23 cellular contexts compared by ENCODE assay signal in genomic region chr21:27017251-27017650, GRCh38. TPM values are rescaled to one million over a fixed set of nuclear protein-coding genes. Genes with fewer than 3 reads are reported as not detected.
"Had no signal": no experiment of that assay in that cellular context is flagged by ENCODE, and none has a peak within 500 bp of the region (broad histone marks: within the 10 kb centered on the region; RNA-seq: fewer than 3 reads in every experiment).

No MANE protein-coding gene starts in this region.

- H3K36me3 Mint-ChIP-seq: activated CD8-positive, alpha-beta memory T cell treated with anti-CD3 and anti-CD28 coated beads, Interleukin-2, amount 10 ng/mL, durations not matched to agents 7 days and 5 days; activated naive CD4-positive, alpha-beta T cell treated with anti-CD3 and anti-CD28 coated beads, Interleukin-2, amount 10 ng/mL, durations not matched to agents 7 days and 5 days; memory B cell; naive B cell; stimulated activated naive B cell treated with anti-CD40 and anti-IgM and Interleukin-4, amounts not matched to agents 10 μg/mL and 1 μg/mL and 100 μg/mL, for 72 hours had no signal

- DNase-seq: activated CD4-positive, alpha-beta T cell treated with anti-CD3 and anti-CD28 coated beads, Interleukin-2, amount 10 ng/mL, durations not matched to agents 24 days and 14 days; activated CD8-positive, alpha-beta memory T cell treated with anti-CD3 and anti-CD28 coated beads, Interleukin-2, amount 10 ng/mL, durations not matched to agents 7 days and 5 days; activated CD8-positive, alpha-beta T cell treated with anti-CD3 and anti-CD28 coated beads for 36 hours; activated effector memory CD4-positive, alpha-beta T cell treated with anti-CD3 and anti-CD28 coated beads, Interleukin-2, amount 50 U/mL, for 16 hours; activated naive CD4-positive, alpha-beta T cell treated with anti-CD3 and anti-CD28 coated beads, Interleukin-2, amount 10 ng/mL, durations not matched to agents 7 days and 5 days; activated T-cell treated with anti-CD3 and anti-CD28 coated beads for 4 hours; body of pancreas; effector memory CD4-positive, alpha-beta T cell; heart left ventricle; islet precursor cell; left colon; naive B cell; occipital lobe; stimulated activated CD4-positive, alpha-beta T cell treated with anti-CD3 and anti-CD28 coated beads, Interleukin-2, amount 100 ng/mL, for 48 hours; stimulated activated CD8-positive, alpha-beta memory T cell treated with anti-CD3 and anti-CD28 coated beads, Interleukin-4, amount 100 ng/mL, for 48 hours; stimulated activated naive B cell treated with anti-CD40 and anti-IgM and Interleukin-4, amounts not matched to agents 10 μg/mL and 1 μg/mL and 100 μg/mL, for 72 hours; upper lobe of right lung had no signal

- H3K4me3 Mint-ChIP-seq: activated CD4-positive, alpha-beta T cell treated with anti-CD3 and anti-CD28 coated beads, Interleukin-2, amount 10 ng/mL, durations not matched to agents 24 days and 14 days; activated CD8-positive, alpha-beta memory T cell treated with anti-CD3 and anti-CD28 coated beads, Interleukin-2, amount 10 ng/mL, durations not matched to agents 7 days and 5 days; activated CD8-positive, alpha-beta T cell treated with anti-CD3 and anti-CD28 coated beads for 36 hours; activated naive CD4-positive, alpha-beta T cell treated with anti-CD3 and anti-CD28 coated beads, Interleukin-2, amount 10 ng/mL, durations not matched to agents 7 days and 5 days; memory B cell; naive B cell; stimulated activated naive B cell treated with anti-CD40 and anti-IgM and Interleukin-4, amounts not matched to agents 10 μg/mL and 1 μg/mL and 100 μg/mL, for 72 hours had no signal

- H3K27ac ChIP-seq: body of pancreas, cardiac muscle cell, heart left ventricle, upper lobe of right lung had no signal

- H3K27ac Mint-ChIP-seq: activated CD4-positive, alpha-beta T cell treated with anti-CD3 and anti-CD28 coated beads, Interleukin-2, amount 10 ng/mL, durations not matched to agents 24 days and 14 days; activated CD8-positive, alpha-beta memory T cell treated with anti-CD3 and anti-CD28 coated beads, Interleukin-2, amount 10 ng/mL, durations not matched to agents 7 days and 5 days; activated CD8-positive, alpha-beta T cell treated with anti-CD3 and anti-CD28 coated beads for 36 hours; activated naive CD4-positive, alpha-beta T cell treated with anti-CD3 and anti-CD28 coated beads, Interleukin-2, amount 10 ng/mL, durations not matched to agents 7 days and 5 days; memory B cell; naive B cell; stimulated activated naive B cell treated with anti-CD40 and anti-IgM and Interleukin-4, amounts not matched to agents 10 μg/mL and 1 μg/mL and 100 μg/mL, for 72 hours had no signal

- H3K36me3 ChIP-seq: cardiac muscle cell, heart left ventricle, upper lobe of right lung had no signal

- H3K9me3 ChIP-seq: body of pancreas, heart left ventricle, upper lobe of right lung had no signal

- H3K4me1 Mint-ChIP-seq: activated CD4-positive, alpha-beta T cell treated with anti-CD3 and anti-CD28 coated beads, Interleukin-2, amount 10 ng/mL, durations not matched to agents 24 days and 14 days; activated CD8-positive, alpha-beta memory T cell treated with anti-CD3 and anti-CD28 coated beads, Interleukin-2, amount 10 ng/mL, durations not matched to agents 7 days and 5 days; activated naive CD4-positive, alpha-beta T cell treated with anti-CD3 and anti-CD28 coated beads, Interleukin-2, amount 10 ng/mL, durations not matched to agents 7 days and 5 days; memory B cell; naive B cell; stimulated activated naive B cell treated with anti-CD40 and anti-IgM and Interleukin-4, amounts not matched to agents 10 μg/mL and 1 μg/mL and 100 μg/mL, for 72 hours had no signal

- H3K9me3 Mint-ChIP-seq: activated CD4-positive, alpha-beta T cell treated with anti-CD3 and anti-CD28 coated beads, Interleukin-2, amount 10 ng/mL, durations not matched to agents 24 days and 14 days; activated CD8-positive, alpha-beta T cell treated with anti-CD3 and anti-CD28 coated beads for 36 hours had no signal

- H3K4me3 ChIP-seq: body of pancreas, cardiac muscle cell, heart left ventricle, upper lobe of right lung had no signal

- ATAC-seq: activated CD8-positive, alpha-beta memory T cell treated with anti-CD3 and anti-CD28 coated beads, Interleukin-2, amount 10 ng/mL, durations not matched to agents 7 days and 5 days; activated CD8-positive, alpha-beta T cell treated with anti-CD3 and anti-CD28 coated beads for 36 hours; body of pancreas; esophagus mucosa; heart left ventricle; left colon; sciatic nerve; stimulated activated naive B cell treated with anti-CD40 and anti-IgM and Interleukin-4, amounts not matched to agents 10 μg/mL and 1 μg/mL and 100 μg/mL, for 72 hours; upper lobe of right lung had no signal

- H3K27me3 ChIP-seq: body of pancreas, cardiac muscle cell, heart left ventricle, upper lobe of right lung had no signal

- H3K27me3 Mint-ChIP-seq: activated CD4-positive, alpha-beta T cell treated with anti-CD3 and anti-CD28 coated beads, Interleukin-2, amount 10 ng/mL, durations not matched to agents 24 days and 14 days; activated CD8-positive, alpha-beta memory T cell treated with anti-CD3 and anti-CD28 coated beads, Interleukin-2, amount 10 ng/mL, durations not matched to agents 7 days and 5 days; activated CD8-positive, alpha-beta T cell treated with anti-CD3 and anti-CD28 coated beads for 36 hours; activated naive CD4-positive, alpha-beta T cell treated with anti-CD3 and anti-CD28 coated beads, Interleukin-2, amount 10 ng/mL, durations not matched to agents 7 days and 5 days; memory B cell; naive B cell; stimulated activated naive B cell treated with anti-CD40 and anti-IgM and Interleukin-4, amounts not matched to agents 10 μg/mL and 1 μg/mL and 100 μg/mL, for 72 hours had no signal

- H3K4me1 ChIP-seq: body of pancreas, upper lobe of right lung had no signal

RNA-seq across cellular contexts. Expression of gene ADAMTS5, which starts 50.4 kb away (rescaled TPM):
- total RNA-seq: activated CD4-positive, alpha-beta T cell treated with anti-CD3 and anti-CD28 coated beads, Interleukin-2, amount 10 ng/mL, durations not matched to agents 24 days and 14 days; activated CD8-positive, alpha-beta memory T cell treated with anti-CD3 and anti-CD28 coated beads, Interleukin-2, amount 10 ng/mL, durations not matched to agents 7 days and 5 days; activated CD8-positive, alpha-beta T cell treated with anti-CD3 and anti-CD28 coated beads for 36 hours; endothelial cell of umbilical vein; T-helper 2 cell treated with Interferon-gamma antibody and Interleukin-4, amounts not matched to agents 100 ng/mL and 5 ng/mL, for 36 hours had no signal
- polyA plus RNA-seq: cardiac muscle cell, endothelial cell of umbilical vein had no signal
